ENCODE assay signal across 22 cellular contexts in the genomic region with DNA sequence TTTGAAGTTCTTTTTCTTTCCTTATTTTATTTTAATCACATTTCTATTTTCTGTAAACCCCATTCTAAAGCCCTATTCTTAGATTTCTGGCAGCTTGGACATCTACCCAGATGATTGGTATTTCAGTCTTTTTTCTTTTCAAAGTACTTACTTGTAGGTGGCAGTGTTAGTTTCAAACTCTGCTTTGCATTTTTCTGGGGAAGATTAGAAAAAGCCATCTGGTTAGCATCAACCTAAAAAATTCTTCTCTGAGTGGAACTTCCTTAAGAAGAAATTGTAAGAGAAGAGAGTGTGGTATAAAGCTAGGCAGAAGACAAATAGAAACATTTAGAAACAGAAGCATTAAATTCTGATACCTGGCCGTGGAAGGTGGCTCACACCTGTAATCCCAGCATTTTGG.
"Had no signal": no experiment of that assay in that cellular context is flagged by ENCODE, and none has a peak within 500 bp of the region (broad histone marks: within the 10 kb centered on the region; RNA-seq: fewer than 3 reads in every experiment).

No MANE protein-coding gene starts in this region.

- H3K36me3 ChIP-seq: ascending aorta had no signal

- H3K4me1 ChIP-seq: ascending aorta, body of pancreas had no signal

- H3K4me1 Mint-ChIP-seq: activated naive CD8-positive, alpha-beta T cell treated with anti-CD3 and anti-CD28 coated beads, Interleukin-2, amount 10 ng/mL, durations not matched to agents 7 days and 5 days had no signal

- H3K4me3 ChIP-seq: ascending aorta, body of pancreas, SK-N-MC had no signal

- ATAC-seq: activated CD4-positive, CD25-positive, alpha-beta regulatory T cell treated with anti-CD3 and anti-CD28 coated beads, Interleukin-2, amount 50 U/mL, for 24 hours; activated CD8-positive, alpha-beta T cell treated with anti-CD3 and anti-CD28 coated beads for 36 hours; activated T-cell treated with anti-CD3 and anti-CD28 coated beads, Interleukin-2, amount 50 U/mL, for 72 hours; body of pancreas had no signal

- H3K27me3 ChIP-seq: ascending aorta, body of pancreas had no signal

- H3K9me3 ChIP-seq: ascending aorta, body of pancreas had no signal

- H3K27ac ChIP-seq: ascending aorta, body of pancreas, KMS-11, SK-N-MC had no signal

- H3K9ac ChIP-seq: KMS-11 had no signal

- H3K9me3 Mint-ChIP-seq: activated CD8-positive, alpha-beta T cell treated with anti-CD3 and anti-CD28 coated beads for 36 hours; activated naive CD8-positive, alpha-beta T cell treated with anti-CD3 and anti-CD28 coated beads, Interleukin-2, amount 10 ng/mL, durations not matched to agents 7 days and 5 days; activated T-cell treated with anti-CD3 and anti-CD28 coated beads, Interleukin-2, amount 50 U/mL, for 72 hours; activated T-helper 2 cell treated with anti-CD3 and anti-CD28 coated beads, Interferon-gamma antibody, Interleukin-2, Interleukin-4, amounts not matched to agents 10 μg/mL and 5 μg/mL and 100 μg/mL, durations not matched to agents 14 hours and 24 hours and 36 hours; T-helper 1 cell treated with Interleukin-12 subunit alpha and Interleukin-12 subunit beta and Interleukin-4 antibody, amounts not matched to agents 30 μg/mL and 1 μg/mL, for 36 hours had no signal

- H3K36me3 Mint-ChIP-seq: activated naive CD8-positive, alpha-beta T cell treated with anti-CD3 and anti-CD28 coated beads, Interleukin-2, amount 10 ng/mL, durations not matched to agents 7 days and 5 days had no signal

- DNase-seq: activated CD4-positive, alpha-beta T cell treated with anti-CD3 and anti-CD28 coated beads for 4 hours; activated CD8-positive, alpha-beta memory T cell treated with anti-CD3 and anti-CD28 coated beads, Interleukin-2, amount 50 U/mL, for 4 hours; activated CD8-positive, alpha-beta T cell treated with anti-CD3 and anti-CD28 coated beads for 36 hours; activated naive CD4-positive, alpha-beta T cell treated with anti-CD3 and anti-CD28 coated beads, Interleukin-2, amount 50 U/mL, for 16 hours; activated naive CD8-positive, alpha-beta T cell treated with anti-CD3 and anti-CD28 coated beads, Interleukin-2, amount 10 ng/mL, durations not matched to agents 7 days and 5 days; activated T-cell treated with anti-CD3 and anti-CD28 coated beads, Interleukin-2, amount 50 U/mL, for 72 hours; amniotic stem cell; body of pancreas; NCI-H1092; NCI-H1417; NCI-H1930; NCI-H2171; NCI-H2227 treated with DMSO at 0.1 percent for 48 hours; NCI-H446 treated with DMSO at 0.1 percent for 48 hours; NCI-H526; NCI-H82 had no signal

- H3K4me3 Mint-ChIP-seq: activated CD8-positive, alpha-beta T cell treated with anti-CD3 and anti-CD28 coated beads for 36 hours; activated naive CD8-positive, alpha-beta T cell treated with anti-CD3 and anti-CD28 coated beads, Interleukin-2, amount 10 ng/mL, durations not matched to agents 7 days and 5 days; activated T-cell treated with anti-CD3 and anti-CD28 coated beads, Interleukin-2, amount 50 U/mL, for 72 hours; T-helper 1 cell treated with Interleukin-12 subunit alpha and Interleukin-12 subunit beta and Interleukin-4 antibody, amounts not matched to agents 30 μg/mL and 1 μg/mL, for 36 hours had no signal

- H3K27ac Mint-ChIP-seq: activated CD8-positive, alpha-beta T cell treated with anti-CD3 and anti-CD28 coated beads for 36 hours; activated naive CD8-positive, alpha-beta T cell treated with anti-CD3 and anti-CD28 coated beads, Interleukin-2, amount 10 ng/mL, durations not matched to agents 7 days and 5 days; activated T-cell treated with anti-CD3 and anti-CD28 coated beads, Interleukin-2, amount 50 U/mL, for 72 hours; activated T-helper 2 cell treated with anti-CD3 and anti-CD28 coated beads, Interferon-gamma antibody, Interleukin-2, Interleukin-4, amounts not matched to agents 10 μg/mL and 5 μg/mL and 100 μg/mL, durations not matched to agents 14 hours and 24 hours and 36 hours; T-helper 1 cell treated with Interleukin-12 subunit alpha and Interleukin-12 subunit beta and Interleukin-4 antibody, amounts not matched to agents 30 μg/mL and 1 μg/mL, for 36 hours had no signal

- H3K4me2 ChIP-seq: KMS-11 had no signal
